In genomic region chr14:90538095-90538494, GRCh38 we compare ENCODE assay signal across 25 cellular contexts.
DNase-seq lines count a peak whose midpoint lies in the region; ATAC-seq and TF ChIP-seq lines count a peak whose summit lies in the region.
"Had no signal": no experiment of that assay in that cellular context is flagged by ENCODE, and none has a peak within 500 bp of the region (broad histone marks: within the 10 kb centered on the region; RNA-seq: fewer than 3 reads in every experiment).

No MANE protein-coding gene starts in this region.

- no peaks in the 10 kb centered on the region for H3K27me3 ChIP-seq in left ventricle myocardium inferior (ENCODE audit: low read depth)
- no peaks in the 10 kb centered on the region for H3K27me3 ChIP-seq in IMR-90 (ENCODE audit: control insufficient read depth, insufficient read depth, low read length)

- no peak overlapping the region for H4K5ac ChIP-seq in IMR-90 (ENCODE audit: low read depth, low read length)

- H3K27ac Mint-ChIP-seq in glutamatergic neuron (ENCODE audit: unreplicated experiment) = no peak overlapping the region
- H3K27ac Mint-ChIP-seq: B cell; CD14-positive monocyte; CD4-positive, alpha-beta memory T cell; CD4-positive, CD25-positive, alpha-beta regulatory T cell; CD8-positive, alpha-beta memory T cell had no signal

- no peak overlapping the region for H2AFZ ChIP-seq in IMR-90 (replicated peaks; ENCODE audit: low read length, poor library complexity)

- H3K9ac ChIP-seq in IMR-90 (ENCODE audit: low read depth, low read length) = no peak overlapping the region

- in situ Hi-C loops in IMR-90 (cut with MboI; ENCODE audit: low sequenced_read_pairs) = no loop called here

- H2BK15ac ChIP-seq in IMR-90 (ENCODE audit: low read depth, low read length) = no peak overlapping the region

- intact Hi-C loops in Right ventricle myocardium superior (cut with DNase I) = no loop called here
- intact Hi-C loops in left ventricle myocardium inferior (cut with micrococcal nuclease) = loop anchor here (10.0 kb wide), 1 partner anchor 133 kb away; no protein-coding TSS in a partner anchor
- intact Hi-C loops in IMR-90 (cut with micrococcal nuclease) = no loop called here

- H3K4ac ChIP-seq in IMR-90 (ENCODE audit: low read depth, low read length) = no peak overlapping the region

- H3K4me3 ChIP-seq in left ventricle myocardium inferior (no peak overlapping the region), IMR-90 (ENCODE audit: insufficient read depth, low read depth, low read length) (no peak overlapping the region)
- H3K4me3 ChIP-seq: A549, GM12878 had no signal

- H2BK120ac ChIP-seq in IMR-90 (ENCODE audit: low read depth, low read length) = no peak overlapping the region

- 79% methylated on average over 9 of the region's 10 CpGs; no CpG with 5 or more reads in 1 of the 2 experiments for WGBS in IMR-90 (ENCODE audit: extremely low coverage in 2 of 2, insufficient read length in 1 of 2), 2 experiments

- H2BK5ac ChIP-seq in IMR-90 (ENCODE audit: low read depth, low read length, poor library complexity, severe bottlenecking) = no peak overlapping the region

- no peaks in the 10 kb centered on the region for H4K20me1 ChIP-seq in IMR-90 (ENCODE audit: insufficient read depth, low read length)

- H3K14ac ChIP-seq in IMR-90 (replicated peaks; ENCODE audit: low read depth, low read length) = no peak overlapping the region

- dilution Hi-C loops in IMR-90 (cut with HindIII; ENCODE audit: low sequenced_read_pairs, unreplicated experiment) = no loop called here

- no peak for TF ChIP-seq RAD21 in IMR-90 (IDR thresholded peaks at IDR 0.05; ENCODE audit: low read length)

- peaks cover 22% of the 10 kb centered on the region for H3K36me3 ChIP-seq in left ventricle myocardium inferior
- H3K36me3 ChIP-seq in IMR-90 (ENCODE audit: control insufficient read depth, insufficient read depth, low read length) = peaks cover 4% of the 10 kb centered on the region; the same call in 1 of the 2 replicates

- peak overlapping the region; percentile 58 for H3K4me3 Mint-ChIP-seq in glutamatergic neuron (ENCODE audit: unreplicated experiment)
- H3K4me3 Mint-ChIP-seq: B cell; CD14-positive monocyte; CD4-positive, CD25-positive, alpha-beta regulatory T cell; CD8-positive, alpha-beta memory T cell had no signal

- BruUV-seq in IMR-90 (replicated peaks; lab: Mats Ljungman, UMichigan) = no TSS peak

- H4K8ac ChIP-seq in IMR-90 (ENCODE audit: low read depth in 2 of 2, low read length in 2 of 2) = no peak overlapping the region

- peaks cover 14% of the 10 kb centered on the region for H3K4me1 Mint-ChIP-seq in glutamatergic neuron (ENCODE audit: low read depth, unreplicated experiment)
- H3K4me1 Mint-ChIP-seq: B cell; CD4-positive, alpha-beta memory T cell; CD4-positive, CD25-positive, alpha-beta regulatory T cell had no signal

- no peak for ATAC-seq in Right ventricle myocardium superior (ENCODE audit: poor library complexity)
- ATAC-seq in IMR-90 (ENCODE audit: low read depth) = no peak
- ATAC-seq in HG03045 (IDR thresholded peaks at IDR 0.05; ENCODE audit: unreplicated experiment) = no peak
- ATAC-seq in GM19328 (IDR thresholded peaks at IDR 0.05; ENCODE audit: unreplicated experiment) = no peak
- ATAC-seq: A549, GM12878 had no signal

- peaks cover 5% of the 10 kb centered on the region for H3K27me3 Mint-ChIP-seq in glutamatergic neuron (ENCODE audit: unreplicated experiment)
- H3K27me3 Mint-ChIP-seq: B cell; CD4-positive, alpha-beta memory T cell; CD4-positive, CD25-positive, alpha-beta regulatory T cell had no signal

- H2AK9ac ChIP-seq in IMR-90 (replicated peaks; ENCODE audit: low read depth, low read length, poor library complexity) = peak overlapping the region; percentile 37

- no peak overlapping the region for H2AK5ac ChIP-seq in IMR-90 (ENCODE audit: low read depth, low read length)

- H2BK20ac ChIP-seq in IMR-90 (ENCODE audit: low read depth, low read length) = no peak overlapping the region

- no peak overlapping the region for H4K91ac ChIP-seq in IMR-90 (ENCODE audit: insufficient read depth, low read depth, low read length)

- DNase-seq in Right ventricle myocardium superior = peak; percentile 5
- no peak for DNase-seq in left ventricle myocardium inferior
- DNase-seq in IMR-90 = no peak
- no peak for DNase-seq in glutamatergic neuron
- DNase-seq in amniotic stem cell (lab: John Stamatoyannopoulos, UW) = no peak
- DNase-seq: AML-193; C1 segment of cervical spinal cord; CD4-positive, alpha-beta memory T cell; CD4-positive, CD25-positive, alpha-beta regulatory T cell; CD8-positive, alpha-beta memory T cell; COR-L47; DMS 273 treated with DMSO at 0.1 percent for 48 hours; DMS153; DMS53; DMS79; DND-41; EL; GDM1 had no signal

- TF ChIP-seq POLR2A in IMR-90 (IDR thresholded peaks at IDR 0.05; ENCODE audit: low read depth, low read length) = no peak

- peaks cover 4% of the 10 kb centered on the region; the same call in 1 of the 2 replicates for H3K9me1 ChIP-seq in IMR-90 (ENCODE audit: insufficient read depth, low read length)

- no peak overlapping the region for H3K4me2 ChIP-seq in IMR-90 (ENCODE audit: low read depth, low read length)
- H3K4me2 ChIP-seq: A549 had no signal

- H3K9me3 ChIP-seq in left ventricle myocardium inferior (replicated peaks) (no peaks in the 10 kb centered on the region), IMR-90 (ENCODE audit: control insufficient read depth, insufficient read depth, low read length) (no peaks in the 10 kb centered on the region)
- H3K9me3 ChIP-seq: A549 had no signal

- CTCF ChIA-PET in IMR-90 (lab: Yijun Ruan, JAX) = no interaction called here

- H3K18ac ChIP-seq in IMR-90 (ENCODE audit: low read depth, low read length) = no peak overlapping the region

- H3K4me1 ChIP-seq in left ventricle myocardium inferior (peaks cover 41% of the 10 kb centered on the region), IMR-90 (ENCODE audit: control insufficient read depth, insufficient read depth, low read length) (peaks cover 6% of the 10 kb centered on the region)
- H3K4me1 ChIP-seq: A549 had no signal

- no peak overlapping the region for H3K23ac ChIP-seq in IMR-90 (ENCODE audit: low read depth, low read length)

- H3K9me3 Mint-ChIP-seq in glutamatergic neuron (ENCODE audit: unreplicated experiment) = peaks cover 11% of the 10 kb centered on the region
- H3K9me3 Mint-ChIP-seq: CD4-positive, alpha-beta memory T cell; CD4-positive, CD25-positive, alpha-beta regulatory T cell; CD8-positive, alpha-beta memory T cell had no signal

- H3K36me3 Mint-ChIP-seq in glutamatergic neuron (ENCODE audit: unreplicated experiment) = peaks cover 8% of the 10 kb centered on the region
- H3K36me3 Mint-ChIP-seq: CD14-positive monocyte; CD4-positive, alpha-beta memory T cell; CD4-positive, CD25-positive, alpha-beta regulatory T cell; CD8-positive, alpha-beta memory T cell had no signal

- TF ChIP-seq CTCF in left ventricle myocardium inferior (IDR thresholded peaks at IDR 0.05; ENCODE audit: borderline replicate concordance) (no peak), IMR-90 (conservative IDR thresholded peaks at IDR 0.05; ENCODE audit: low read depth, low read length) (no peak), glutamatergic neuron (IDR thresholded peaks at IDR 0.05; ENCODE audit: partially characterized antibody, unreplicated experiment) (no peak)

- no peak overlapping the region for H3K56ac ChIP-seq in IMR-90 (ENCODE audit: extremely low read depth, insufficient read depth, low read length)

- POLR2A ChIA-PET in IMR-90 (lab: Charles Lee; ENCODE audit: unreplicated experiment) = no interaction called here

- H3K27ac ChIP-seq in left ventricle myocardium inferior (replicated peaks) (no peak overlapping the region), IMR-90 (ENCODE audit: insufficient read depth, low read length) (no peak overlapping the region)
- H3K27ac ChIP-seq: 22Rv1, A549 had no signal

- H3K79me1 ChIP-seq in IMR-90 (ENCODE audit: low read depth in 1 of 2, low read length in 2 of 2) = no peaks in the 10 kb centered on the region

TF ChIP-seq in IMR-90, 13 proteins besides CTCF, POLR2A, EP300 and RAD21:
- TF ChIP-seq RCOR1 (IDR thresholded peaks at IDR 0.05; ENCODE audit: insufficient replicate concordance, low read length) (no peak), RFX5 (IDR thresholded peaks at IDR 0.05; ENCODE audit: low read depth, low read length) (no peak), MXI1 (IDR thresholded peaks at IDR 0.05; ENCODE audit: borderline replicate concordance, low read depth, low read length) (no peak), FOS (IDR thresholded peaks at IDR 0.05; ENCODE audit: low read depth, low read length) (no peak), NFE2L2 (IDR thresholded peaks at IDR 0.05; ENCODE audit: low read depth, low read length) (no peak), MAFK (IDR thresholded peaks at IDR 0.05; ENCODE audit: low read depth, low read length) (no peak), CHD1 (IDR thresholded peaks at IDR 0.05; ENCODE audit: low read depth, low read length) (no peak)
- TF ChIP-seq, protein P1, sequence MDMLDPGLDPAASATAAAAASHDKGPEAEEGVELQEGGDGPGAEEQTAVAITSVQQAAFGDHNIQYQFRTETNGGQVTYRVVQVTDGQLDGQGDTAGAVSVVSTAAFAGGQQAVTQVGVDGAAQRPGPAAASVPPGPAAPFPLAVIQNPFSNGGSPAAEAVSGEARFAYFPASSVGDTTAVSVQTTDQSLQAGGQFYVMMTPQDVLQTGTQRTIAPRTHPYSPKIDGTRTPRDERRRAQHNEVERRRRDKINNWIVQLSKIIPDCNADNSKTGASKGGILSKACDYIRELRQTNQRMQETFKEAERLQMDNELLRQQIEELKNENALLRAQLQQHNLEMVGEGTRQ (IDR thresholded peaks at IDR 0.05; ENCODE audit: low read depth, low read length) = no peak
